22 cellular contexts compared by ENCODE assay signal in genomic region chr1:74629283-74629682, GRCh38. TPM values are rescaled to one million over a fixed set of nuclear protein-coding genes. Genes with fewer than 3 reads are reported as not detected.
"Had no signal": no experiment of that assay in that cellular context is flagged by ENCODE, and none has a peak within 500 bp of the region (broad histone marks: within the 10 kb centered on the region; RNA-seq: fewer than 3 reads in every experiment).

No MANE protein-coding gene starts in this region.

- H3K27ac ChIP-seq: body of pancreas, hepatocyte, prostate gland, thoracic aorta had no signal

- H3K27me3 ChIP-seq: body of pancreas, hepatocyte had no signal

- H3K27ac Mint-ChIP-seq: activated CD8-positive, alpha-beta memory T cell treated with anti-CD3 and anti-CD28 coated beads, Interleukin-2, amount 10 ng/mL, durations not matched to agents 7 days and 5 days; activated naive CD4-positive, alpha-beta T cell treated with anti-CD3 and anti-CD28 coated beads, Interleukin-2, amount 50 U/mL, for 72 hours; activated T-cell treated with anti-CD3 and anti-CD28 coated beads, Interleukin-2, amount 50 U/mL, for 24 hours; dendritic cell treated with granulocyte-macrophage colony-stimulating factor and Interleukin-4, amounts not matched to agents 40 ng/mL and 50 ng/mL, for 4 days; effector memory CD8-positive, alpha-beta T cell; natural killer cell; stimulated activated naive CD8-positive, alpha-beta T cell treated with anti-CD3 and anti-CD28 coated beads, Interleukin-15, amount 100 ng/mL, for 72 hours had no signal

- H3K79me2 ChIP-seq: hepatocyte had no signal

- H3K36me3 ChIP-seq: prostate gland, thoracic aorta had no signal

- H3K4me3 Mint-ChIP-seq: activated CD8-positive, alpha-beta memory T cell treated with anti-CD3 and anti-CD28 coated beads, Interleukin-2, amount 10 ng/mL, durations not matched to agents 7 days and 5 days; activated T-cell treated with anti-CD3 and anti-CD28 coated beads, Interleukin-2, amount 50 U/mL, for 24 hours; central memory CD8-positive, alpha-beta T cell; dendritic cell treated with granulocyte-macrophage colony-stimulating factor and Interleukin-4, amounts not matched to agents 40 ng/mL and 50 ng/mL, for 4 days; effector memory CD8-positive, alpha-beta T cell; natural killer cell; stimulated activated naive CD8-positive, alpha-beta T cell treated with anti-CD3 and anti-CD28 coated beads, Interleukin-15, amount 100 ng/mL, for 72 hours had no signal

- ATAC-seq: activated CD4-positive, CD25-positive, alpha-beta regulatory T cell treated with anti-CD3 and anti-CD28 coated beads, Interleukin-2, amount 50 U/mL, for 24 hours; activated CD8-positive, alpha-beta memory T cell treated with anti-CD3 and anti-CD28 coated beads, Interleukin-2, amount 10 ng/mL, durations not matched to agents 7 days and 5 days; activated naive CD4-positive, alpha-beta T cell treated with anti-CD3 and anti-CD28 coated beads, Interleukin-2, amount 50 U/mL, for 72 hours; body of pancreas; effector memory CD8-positive, alpha-beta T cell; left lobe of liver; natural killer cell; sciatic nerve; stimulated activated naive CD8-positive, alpha-beta T cell treated with anti-CD3 and anti-CD28 coated beads, Interleukin-15, amount 100 ng/mL, for 72 hours had no signal

- H3K27me3 Mint-ChIP-seq: central memory CD8-positive, alpha-beta T cell; dendritic cell treated with granulocyte-macrophage colony-stimulating factor and Interleukin-4, amounts not matched to agents 40 ng/mL and 50 ng/mL, for 4 days; effector memory CD8-positive, alpha-beta T cell; stimulated activated naive CD8-positive, alpha-beta T cell treated with anti-CD3 and anti-CD28 coated beads, Interleukin-15, amount 100 ng/mL, for 72 hours had no signal

- DNase-seq: activated CD8-positive, alpha-beta memory T cell treated with anti-CD3 and anti-CD28 coated beads, Interleukin-2, amount 10 ng/mL, durations not matched to agents 7 days and 5 days; activated effector memory CD4-positive, alpha-beta T cell treated with Interleukin-2 at 50 U/mL for 16 hours; activated T-cell treated with anti-CD3 and anti-CD28 coated beads, Interleukin-2, amount 50 U/mL, for 24 hours; amniotic stem cell; body of pancreas; effector memory CD8-positive, alpha-beta T cell; erythroblast; mammary epithelial cell; natural killer cell; stimulated activated CD4-positive, alpha-beta T cell treated with anti-CD3 and anti-CD28 coated beads, Interleukin-4, amount 100 ng/mL, for 1 hour; stimulated activated CD8-positive, alpha-beta memory T cell treated with anti-CD3 and anti-CD28 coated beads, Interleukin-4, amount 100 ng/mL, for 48 hours; stimulated activated naive CD8-positive, alpha-beta T cell treated with anti-CD3 and anti-CD28 coated beads, Interleukin-15, amount 100 ng/mL, for 72 hours; T-helper 2 cell had no signal

- H3K9me3 ChIP-seq: body of pancreas, prostate gland, thoracic aorta had no signal

- H3K4me2 ChIP-seq: hepatocyte had no signal

- H3K36me3 Mint-ChIP-seq: activated CD8-positive, alpha-beta memory T cell treated with anti-CD3 and anti-CD28 coated beads, Interleukin-2, amount 10 ng/mL, durations not matched to agents 7 days and 5 days; activated naive CD4-positive, alpha-beta T cell treated with anti-CD3 and anti-CD28 coated beads, Interleukin-2, amount 50 U/mL, for 72 hours; natural killer cell had no signal

- H3K4me1 ChIP-seq: body of pancreas, prostate gland had no signal

- H3K4me1 Mint-ChIP-seq: activated CD8-positive, alpha-beta memory T cell treated with anti-CD3 and anti-CD28 coated beads, Interleukin-2, amount 10 ng/mL, durations not matched to agents 7 days and 5 days; central memory CD8-positive, alpha-beta T cell; natural killer cell; stimulated activated naive CD8-positive, alpha-beta T cell treated with anti-CD3 and anti-CD28 coated beads, Interleukin-15, amount 100 ng/mL, for 72 hours had no signal

- H3K4me3 ChIP-seq: body of pancreas, hepatocyte, prostate gland, thoracic aorta had no signal

- H3K9me3 Mint-ChIP-seq: activated T-cell treated with anti-CD3 and anti-CD28 coated beads, Interleukin-2, amount 50 U/mL, for 24 hours; central memory CD8-positive, alpha-beta T cell; effector memory CD8-positive, alpha-beta T cell; stimulated activated naive CD8-positive, alpha-beta T cell treated with anti-CD3 and anti-CD28 coated beads, Interleukin-15, amount 100 ng/mL, for 72 hours had no signal

RNA-seq across cellular contexts. Expression of gene ERICH3, which starts 44.3 kb away (rescaled TPM):
- total RNA-seq: activated naive CD4-positive, alpha-beta T cell treated with anti-CD3 and anti-CD28 coated beads, Interleukin-2, amount 50 U/mL, for 72 hours; mammary epithelial cell; thoracic aorta had no signal
- polyA plus RNA-seq: hepatocyte, mammary epithelial cell had no signal
